ENCODE assay signal across 12 cellular contexts in genomic region chr20:62285151-62285550, GRCh38.
"Had no signal": no experiment of that assay in that cellular context is flagged by ENCODE, and none has a peak within 500 bp of the region (broad histone marks: within the 10 kb centered on the region; RNA-seq: fewer than 3 reads in every experiment).

No MANE protein-coding gene starts in this region.

- H3K9ac ChIP-seq: SK-N-SH had no signal

- H3K4me3 ChIP-seq: colonic mucosa, upper lobe of left lung had no signal

- H3K4me2 ChIP-seq: SK-N-SH had no signal

- H3K9me3 ChIP-seq: colonic mucosa, SK-N-SH, upper lobe of left lung had no signal

- H3K4me1 ChIP-seq: colonic mucosa had no signal

- H3K27ac ChIP-seq: colonic mucosa had no signal

- ATAC-seq: activated CD4-positive, alpha-beta T cell treated with anti-CD3 and anti-CD28 coated beads for 36 hours; naive thymus-derived CD8-positive, alpha-beta T cell; WTC11 had no signal

- H3K27me3 ChIP-seq: colonic mucosa, upper lobe of left lung had no signal

- DNase-seq: activated CD4-positive, alpha-beta T cell treated with anti-CD3 and anti-CD28 coated beads for 36 hours; activated CD4-positive, alpha-beta T cell treated with anti-CD3 and anti-CD28 coated beads, Interleukin-2, amount 50 U/mL, for 48 hours; activated gamma-delta T cell treated with Interleukin-2 at 50 U/mL for 16 hours; colonic mucosa; head of caudate nucleus; mesendoderm; naive thymus-derived CD8-positive, alpha-beta T cell; SK-N-SH; stimulated activated CD4-positive, alpha-beta T cell treated with anti-CD3 and anti-CD28 coated beads, Interleukin-15, amount 100 ng/mL, for 24 hours; stimulated activated CD4-positive, alpha-beta T cell treated with anti-CD3 and anti-CD28 coated beads, Interleukin-2, amount 100 ng/mL, for 48 hours; upper lobe of left lung had no signal
